ENCODE assay signal across 1 cellular context in genomic region chr18:48741866-48742265, GRCh38.
TF ChIP-seq lines count a peak whose summit lies in the region.

No MANE protein-coding gene starts in this region.

TF ChIP-seq in IMR-90, 13 proteins besides CTCF, POLR2A, EP300 and RAD21 (continued from another document):
- TF ChIP-seq CHD1 (IDR thresholded peaks at IDR 0.05; ENCODE audit: low read depth, low read length) (no peak), BHLHE40 (IDR thresholded peaks at IDR 0.05; ENCODE audit: low read depth, low read length) (no peak), ELK1 (IDR thresholded peaks at IDR 0.05; ENCODE audit: borderline replicate concordance, low read depth, low read length) (no peak), MXI1 (IDR thresholded peaks at IDR 0.05; ENCODE audit: borderline replicate concordance, low read depth, low read length) (no peak), RFX5 (IDR thresholded peaks at IDR 0.05; ENCODE audit: low read depth, low read length) (no peak), NFE2L2 (IDR thresholded peaks at IDR 0.05; ENCODE audit: low read depth, low read length) (no peak), MAZ (IDR thresholded peaks at IDR 0.05; ENCODE audit: borderline replicate concordance, low read depth, low read length) (no peak), RCOR1 (IDR thresholded peaks at IDR 0.05; ENCODE audit: insufficient replicate concordance, low read length) (no peak), SMC3 (IDR thresholded peaks at IDR 0.05; ENCODE audit: low read depth, low read length) (no peak), USF2 (IDR thresholded peaks at IDR 0.05; ENCODE audit: low read depth, low read length) (no peak)
